In genomic region chr7:157543791-157544190, GRCh38 we compare ENCODE assay signal across 14 cellular contexts.
A peak's percentile ranks its signal among the peaks of the same experiment; 100 is the strongest.
DNase-seq lines count a peak whose midpoint lies in the region; ATAC-seq and TF ChIP-seq lines count a peak whose summit lies in the region.
"Had no signal": no experiment of that assay in that cellular context is flagged by ENCODE, and none has a peak within 500 bp of the region (broad histone marks: within the 10 kb centered on the region; RNA-seq: fewer than 3 reads in every experiment).

No MANE protein-coding gene starts in this region.

- H3K9me3 Mint-ChIP-seq in activated CD4-positive, alpha-beta T cell treated with anti-CD3 and anti-CD28 coated beads, Interleukin-2, amount 10 ng/mL, durations not matched to agents 24 days and 14 days = peaks cover 15% of the 10 kb centered on the region
- no peaks in the 10 kb centered on the region for H3K9me3 Mint-ChIP-seq in neural crest cell
- H3K9me3 Mint-ChIP-seq: CD8-positive, alpha-beta memory T cell had no signal

- H3K36me3 ChIP-seq in right atrium auricular region (no peaks in the 10 kb centered on the region), upper lobe of right lung (no peaks in the 10 kb centered on the region)

- H3K27ac ChIP-seq in right atrium auricular region = no peak overlapping the region
- H3K27ac ChIP-seq in upper lobe of right lung = no peak overlapping the region
- H3K27ac ChIP-seq: 22Rv1, GM23248 had no signal

- no peaks in the 10 kb centered on the region for H3K27me3 ChIP-seq in right atrium auricular region
- H3K27me3 ChIP-seq in upper lobe of right lung = no peaks in the 10 kb centered on the region

- H3K4me3 ChIP-seq in right atrium auricular region = no peak overlapping the region
- no peak overlapping the region for H3K4me3 ChIP-seq in upper lobe of right lung
- H3K4me3 ChIP-seq: GM23248 had no signal

- H3K36me3 Mint-ChIP-seq in activated CD4-positive, alpha-beta T cell treated with anti-CD3 and anti-CD28 coated beads, Interleukin-2, amount 10 ng/mL, durations not matched to agents 24 days and 14 days (ENCODE audit: low read depth) = peaks cover 5% of the 10 kb centered on the region
- peaks cover 32% of the 10 kb centered on the region for H3K36me3 Mint-ChIP-seq in neural crest cell (ENCODE audit: low read depth)

- peak overlapping the region; percentile 41 for H3K27ac Mint-ChIP-seq in activated CD4-positive, alpha-beta T cell treated with anti-CD3 and anti-CD28 coated beads, Interleukin-2, amount 10 ng/mL, durations not matched to agents 24 days and 14 days
- no peak overlapping the region for H3K27ac Mint-ChIP-seq in neural crest cell (ENCODE audit: unreplicated experiment)

- TF ChIP-seq CTCF in right atrium auricular region (IDR thresholded peaks at IDR 0.05) (no peak), neural crest cell (conservative IDR thresholded peaks at IDR 0.05) (no peak), upper lobe of right lung (IDR thresholded peaks at IDR 0.05) (no peak)

- H3K4me1 ChIP-seq in right atrium auricular region (no peaks in the 10 kb centered on the region), upper lobe of right lung (no peaks in the 10 kb centered on the region)
- H3K4me1 ChIP-seq: Caco-2 had no signal

- H3K4me1 Mint-ChIP-seq in activated CD4-positive, alpha-beta T cell treated with anti-CD3 and anti-CD28 coated beads, Interleukin-2, amount 10 ng/mL, durations not matched to agents 24 days and 14 days = peaks cover 6% of the 10 kb centered on the region
- H3K4me1 Mint-ChIP-seq in neural crest cell = peaks cover 19% of the 10 kb centered on the region
- H3K4me1 Mint-ChIP-seq: CD8-positive, alpha-beta memory T cell had no signal

- no peak for DNase-seq in activated CD4-positive, alpha-beta T cell treated with anti-CD3 and anti-CD28 coated beads, Interleukin-2, amount 10 ng/mL, durations not matched to agents 24 days and 14 days
- no peak for DNase-seq in activated CD4-positive, alpha-beta T cell treated with anti-CD3 and anti-CD28 coated beads for 48 hours
- DNase-seq in left ventricle myocardium superior (peak; percentile 5), right atrium auricular region (ENCODE audit: low spot score) (no peak), neural crest cell (ENCODE audit: low read depth, low spot score) (no peak), upper lobe of right lung (peak; percentile 22)
- DNase-seq: Caco-2; CD8-positive, alpha-beta memory T cell; GF-D8; GM23248; H7 had no signal

- H3K4me3 Mint-ChIP-seq in activated CD4-positive, alpha-beta T cell treated with anti-CD3 and anti-CD28 coated beads, Interleukin-2, amount 10 ng/mL, durations not matched to agents 24 days and 14 days = no peak overlapping the region
- peak overlapping the region; percentile 14 for H3K4me3 Mint-ChIP-seq in neural crest cell
- H3K4me3 Mint-ChIP-seq: CD8-positive, alpha-beta memory T cell had no signal

- no peaks in the 10 kb centered on the region for H3K9me3 ChIP-seq in right atrium auricular region
- H3K9me3 ChIP-seq in upper lobe of right lung = no peaks in the 10 kb centered on the region
- H3K9me3 ChIP-seq: Caco-2 had no signal

- H3K27me3 Mint-ChIP-seq in activated CD4-positive, alpha-beta T cell treated with anti-CD3 and anti-CD28 coated beads, Interleukin-2, amount 10 ng/mL, durations not matched to agents 24 days and 14 days = no peaks in the 10 kb centered on the region
- no peaks in the 10 kb centered on the region for H3K27me3 Mint-ChIP-seq in neural crest cell (ENCODE audit: low read depth)

- ATAC-seq in left ventricle myocardium superior = no peak
- ATAC-seq in upper lobe of right lung = no peak
- ATAC-seq in GM21619 (IDR thresholded peaks at IDR 0.05; ENCODE audit: unreplicated experiment) = no peak
- no peak for ATAC-seq in GM19455 (IDR thresholded peaks at IDR 0.05; ENCODE audit: unreplicated experiment)

- intact Hi-C loops in activated CD4-positive, alpha-beta T cell treated with anti-CD3 and anti-CD28 coated beads, Interleukin-2, amount 10 ng/mL, durations not matched to agents 24 days and 14 days (cut with micrococcal nuclease) = no loop called here
- intact Hi-C loops in left ventricle myocardium superior (cut with micrococcal nuclease) (no loop called here), upper lobe of right lung (cut with DNase I) (no loop called here)

Comparison
In these comparisons a context has a peak if more than half of its experiments do, and no peak if none do; other contexts are left out.
1. DNase-seq: peak in left ventricle myocardium superior (single experiment) and upper lobe of right lung (single experiment); none in activated CD4-positive, alpha-beta T cell treated with anti-CD3 and anti-CD28 coated beads, Interleukin-2, amount 10 ng/mL, durations not matched to agents 24 days and 14 days (single experiment), activated CD4-positive, alpha-beta T cell treated with anti-CD3 and anti-CD28 coated beads for 48 hours (single experiment), right atrium auricular region (single experiment) and neural crest cell (single experiment).